25 cellular contexts compared by ENCODE assay signal in genomic region chr14:96482986-96483385, GRCh38.
"Had no signal": no experiment of that assay in that cellular context is flagged by ENCODE, and none has a peak within 500 bp of the region (broad histone marks: within the 10 kb centered on the region; RNA-seq: fewer than 3 reads in every experiment).

No MANE protein-coding gene starts in this region.

- H3K36me3 ChIP-seq: MG63, Peyer's patch had no signal

- DNase-seq: activated CD4-positive, alpha-beta T cell treated with anti-CD3 and anti-CD28 coated beads, Interleukin-2, amount 10 ng/mL, durations not matched to agents 24 days and 14 days; activated CD4-positive, alpha-beta T cell treated with anti-CD3 and anti-CD28 coated beads, Interleukin-2, amount 50 U/mL, for 4 hours; activated CD8-positive, alpha-beta T cell treated with anti-CD3 and anti-CD28 coated beads for 36 hours; activated effector memory CD4-positive, alpha-beta T cell treated with Interleukin-2 at 50 U/mL for 16 hours; activated naive CD4-positive, alpha-beta T cell treated with anti-CD3 and anti-CD28 coated beads, Interleukin-2, amount 10 ng/mL, durations not matched to agents 7 days and 5 days; activated naive CD8-positive, alpha-beta T cell treated with anti-CD3 and anti-CD28 coated beads, Interleukin-2, amount 50 U/mL, for 24 hours; activated T-cell treated with anti-CD3 and anti-CD28 coated beads, Interleukin-2, amount 50 U/mL, for 1 hour; anterior cingulate cortex; caudate nucleus; cerebellar nuclear complex; Kasumi-1; MG63; NCI-H1048; NCI-H1105 treated with DMSO at 0.1 percent for 48 hours; NCI-H1436; NCI-H1694; NCI-H1930; NCI-H2081 treated with DMSO at 0.1 percent for 48 hours; NCI-H226; NCI-H446 treated with DMSO at 0.1 percent for 48 hours; NCI-H524 treated with DMSO at 0.1 percent for 48 hours; PC-3; Peyer's patch; RPMI8226; SIG-M5 had no signal

- H3K4me1 ChIP-seq: Peyer's patch had no signal

- H3K27me3 ChIP-seq: MG63, Peyer's patch had no signal

- ATAC-seq: activated CD8-positive, alpha-beta T cell treated with anti-CD3 and anti-CD28 coated beads for 36 hours; activated naive CD8-positive, alpha-beta T cell treated with anti-CD3 and anti-CD28 coated beads, Interleukin-2, amount 50 U/mL, for 24 hours; PC-3 had no signal

- H3K27ac ChIP-seq: Peyer's patch had no signal

- H3K4me3 ChIP-seq: MG63, Peyer's patch had no signal

- H3K9me3 ChIP-seq: MG63, Peyer's patch had no signal
